In genomic region chr9:32350682-32351081, GRCh38 we compare ENCODE assay signal across 9 cellular contexts. TPM values are rescaled to one million over a fixed set of nuclear protein-coding genes. Genes with fewer than 3 reads are reported as not detected.
A peak's percentile ranks its signal among the peaks of the same experiment; 100 is the strongest.
DNase-seq lines count a peak whose midpoint lies in the region; ATAC-seq, FAIRE-seq and TF ChIP-seq lines count a peak whose summit lies in the region.
"Had no signal": no experiment of that assay in that cellular context is flagged by ENCODE, and none has a peak within 500 bp of the region (broad histone marks: within the 10 kb centered on the region; RNA-seq: fewer than 3 reads in every experiment).

No MANE protein-coding gene starts in this region.

- DNase-seq in NCI-H1105 (lab: John Stamatoyannopoulos, UW) (peak; percentile 20), astrocyte of the spinal cord (ENCODE audit: low read depth, low spot score) (peak; percentile 34), myocyte (ENCODE audit: low read depth) (peak; percentile 30), MG63 (no peak), activated T-cell treated with anti-CD3 and anti-CD28 coated beads for 4 hours (no peak)
- DNase-seq in activated CD4-positive, alpha-beta T cell treated with anti-CD3 and anti-CD28 coated beads, Interleukin-2, amount 10 ng/mL, durations not matched to agents 7 days and 5 days = no peak

- CTCF ChIA-PET in activated CD4-positive, alpha-beta T cell treated with anti-CD3 and anti-CD28 coated beads, Interleukin-2, amount 10 ng/mL, durations not matched to agents 7 days and 5 days (lab: Charles Lee) = no interaction called here

- no peak overlapping the region for H3K27ac Mint-ChIP-seq in activated CD4-positive, alpha-beta T cell treated with anti-CD3 and anti-CD28 coated beads, Interleukin-2, amount 10 ng/mL, durations not matched to agents 7 days and 5 days

- ATAC-seq in GM21576 (IDR thresholded peaks at IDR 0.05; ENCODE audit: unreplicated experiment) = no peak

- TF ChIP-seq CTCF in astrocyte of the spinal cord (IDR thresholded peaks at IDR 0.05; ENCODE audit: low read depth, low read length) = peak; percentile 16

- no peaks in the 10 kb centered on the region for H3K27me3 ChIP-seq in MG63

- no peaks in the 10 kb centered on the region for H3K9me3 Mint-ChIP-seq in activated CD4-positive, alpha-beta T cell treated with anti-CD3 and anti-CD28 coated beads, Interleukin-2, amount 10 ng/mL, durations not matched to agents 7 days and 5 days

- H3K27me3 Mint-ChIP-seq in activated CD4-positive, alpha-beta T cell treated with anti-CD3 and anti-CD28 coated beads, Interleukin-2, amount 10 ng/mL, durations not matched to agents 7 days and 5 days = peaks cover 1% of the 10 kb centered on the region

- in situ Hi-C loops in astrocyte of the spinal cord (cut with HindIII; ENCODE audit: low sequenced_read_pairs) = no loop called here

- no peak overlapping the region for H3K4me3 ChIP-seq in astrocyte of the spinal cord (ENCODE audit: low read depth, low read length)
- H3K4me3 ChIP-seq in MG63 = no peak overlapping the region
- H3K4me3 ChIP-seq: lung had no signal

- POLR2A ChIA-PET in activated CD4-positive, alpha-beta T cell treated with anti-CD3 and anti-CD28 coated beads, Interleukin-2, amount 10 ng/mL, durations not matched to agents 7 days and 5 days (lab: Charles Lee) = no interaction called here

- no peaks in the 10 kb centered on the region for H3K4me1 Mint-ChIP-seq in activated CD4-positive, alpha-beta T cell treated with anti-CD3 and anti-CD28 coated beads, Interleukin-2, amount 10 ng/mL, durations not matched to agents 7 days and 5 days

- FAIRE-seq in G401.6 (lab: Jason Lieb, UNC) = peak; percentile 28

- H3K4me3 Mint-ChIP-seq in activated CD4-positive, alpha-beta T cell treated with anti-CD3 and anti-CD28 coated beads, Interleukin-2, amount 10 ng/mL, durations not matched to agents 7 days and 5 days = no peak overlapping the region

- no peaks in the 10 kb centered on the region for H3K36me3 Mint-ChIP-seq in activated CD4-positive, alpha-beta T cell treated with anti-CD3 and anti-CD28 coated beads, Interleukin-2, amount 10 ng/mL, durations not matched to agents 7 days and 5 days (ENCODE audit: low read depth)

- H3K36me3 ChIP-seq in MG63 = no peaks in the 10 kb centered on the region

- no peaks in the 10 kb centered on the region for H3K9me3 ChIP-seq in MG63

RNA-seq across cellular contexts. Expression of gene ACO1, which starts 33.8 kb away (rescaled TPM):
- total RNA-seq in myocyte = 58.2 and 64.3 TPM in 2 replicates
- 43.5 TPM for polyA plus RNA-seq in myocyte (2012)
- 27.9 and 29.2 TPM in 2 replicates for total RNA-seq in MG63 (2014; rRNA removed; shearing (Covaris generic); ENCODE audit: low replicate concordance)
- 1 to 10 TPM; 8.1 to 8.6 TPM for total RNA-seq in activated CD4-positive, alpha-beta T cell treated with anti-CD3 and anti-CD28 coated beads, Interleukin-2, amount 10 ng/mL, durations not matched to agents 7 days and 5 days

Comparison
In these comparisons a context has a peak if more than half of its experiments do, and no peak if none do; other contexts are left out.
1. DNase-seq: peak in NCI-H1105 (single experiment), astrocyte of the spinal cord (single experiment) and myocyte (single experiment); none in MG63 (single experiment), activated CD4-positive, alpha-beta T cell treated with anti-CD3 and anti-CD28 coated beads, Interleukin-2, amount 10 ng/mL, durations not matched to agents 7 days and 5 days (single experiment) and activated T-cell treated with anti-CD3 and anti-CD28 coated beads for 4 hours (single experiment).